11 cellular contexts compared by ENCODE assay signal in genomic region chr18:77103991-77104521, GRCh38. TPM values are rescaled to one million over a fixed set of nuclear protein-coding genes. Genes with fewer than 3 reads are reported as not detected.
DNase-seq lines count a peak whose midpoint lies in the region; ATAC-seq, FAIRE-seq and TF ChIP-seq lines count a peak whose summit lies in the region.
"Had no signal": no experiment of that assay in that cellular context is flagged by ENCODE, and none has a peak within 500 bp of the region (broad histone marks: within the 10 kb centered on the region; RNA-seq: fewer than 3 reads in every experiment).

No MANE protein-coding gene starts in this region.

- peak overlapping the region; percentile 63 for H3K4me2 ChIP-seq in endothelial cell of umbilical vein (ENCODE audit: insufficient read depth, low read length)

- H4K20me1 ChIP-seq in endothelial cell of umbilical vein (replicated peaks; ENCODE audit: control insufficient read depth, extremely low read depth, insufficient read depth, low read length) = no peaks in the 10 kb centered on the region

- H3K4me1 ChIP-seq in endothelial cell of umbilical vein (ENCODE audit: control insufficient read depth, extremely low read depth, insufficient read depth, low read length) = peaks cover 45% of the 10 kb centered on the region

- H3K27me3 ChIP-seq in CD4-positive, alpha-beta T cell (ENCODE audit: control insufficient read depth, insufficient read depth, low read length) = no peaks in the 10 kb centered on the region
- H3K27me3 ChIP-seq in endothelial cell of umbilical vein (ENCODE audit: control insufficient read depth in 2 of 2, insufficient read depth in 2 of 2, low read length in 2 of 2) = no peaks in the 10 kb centered on the region

- peak overlapping the region; percentile 97 for H3K27ac Mint-ChIP-seq in CD4-positive, alpha-beta T cell
- peak overlapping the region; percentile 85 to 99 for H3K27ac Mint-ChIP-seq in natural killer cell treated with Interleukin-12 subunit alpha and Interleukin-12 subunit beta and Interleukin-15 and Interleukin-18, amount 100 ng/mL, for 72 hours

- no peaks in the 10 kb centered on the region for H3K9me1 ChIP-seq in endothelial cell of umbilical vein (replicated peaks; ENCODE audit: control insufficient read depth, extremely low read depth, insufficient read depth, low read length)

- H3K9me3 ChIP-seq in CD4-positive, alpha-beta T cell (ENCODE audit: control insufficient read depth, low read length) = no peaks in the 10 kb centered on the region
- no peaks in the 10 kb centered on the region for H3K9me3 ChIP-seq in endothelial cell of umbilical vein (replicated peaks; ENCODE audit: control insufficient read depth, insufficient read depth, low read length)

- FAIRE-seq in endothelial cell of umbilical vein (lab: Jason Lieb, UNC) = peak; percentile 77

- H3K9me3 Mint-ChIP-seq in CD4-positive, alpha-beta T cell = no peaks in the 10 kb centered on the region
- H3K9me3 Mint-ChIP-seq in natural killer cell treated with Interleukin-12 subunit alpha and Interleukin-12 subunit beta and Interleukin-15 and Interleukin-18, amount 100 ng/mL, for 72 hours = no peaks in the 10 kb centered on the region

- no peak for ATAC-seq in CD4-positive, alpha-beta T cell (ENCODE audit: poor library complexity)
- no peak for ATAC-seq in natural killer cell treated with Interleukin-12 subunit alpha and Interleukin-12 subunit beta and Interleukin-15 and Interleukin-18, amount 100 ng/mL, for 72 hours
- no peak for ATAC-seq in HG02852 (IDR thresholded peaks at IDR 0.05; ENCODE audit: unreplicated experiment)
- no peak for ATAC-seq in GM21423 (IDR thresholded peaks at IDR 0.05; ENCODE audit: unreplicated experiment)

- no peak for DNase-seq in CD4-positive, alpha-beta T cell
- DNase-seq in RWPE1 (ENCODE audit: low spot score) (no peak), endothelial cell of umbilical vein (ENCODE audit: low read depth, low spot score) (peak; percentile 46), NCI-H1092 treated with DMSO at 0.1 percent for 48 hours (lab: John Stamatoyannopoulos, UW) (no peak), middle frontal gyrus (ENCODE audit: extremely low spot score, low spot score) (no peak)
- DNase-seq in natural killer cell treated with Interleukin-12 subunit alpha and Interleukin-12 subunit beta and Interleukin-15 and Interleukin-18, amount 100 ng/mL, for 72 hours (ENCODE audit: low spot score) = no peak
- DNase-seq: effector CD8-positive, alpha-beta T cell; NCI-H2029; stimulated activated CD4-positive, alpha-beta T cell treated with anti-CD3 and anti-CD28 coated beads, Interleukin-4, amount 100 ng/mL, for 4 hours had no signal

- intact Hi-C loops in CD4-positive, alpha-beta T cell (cut with DNase I, micrococcal nuclease) = no loop called here
- intact Hi-C loops in endothelial cell of umbilical vein (cut with micrococcal nuclease) = loop anchor here (5.0 kb wide), 2 partner anchors 102 to 282 kb away; partner anchors contain the start of gene ZNF236

- H3K4me3 ChIP-seq in endothelial cell of umbilical vein (replicated peaks in 1 of 3; ENCODE audit: insufficient read depth in 1 of 3, low read depth in 1 of 3, low read length in 3 of 3) = no peak overlapping the region

- H3K79me2 ChIP-seq in endothelial cell of umbilical vein (ENCODE audit: control insufficient read depth, insufficient read depth, low read length) = no peaks in the 10 kb centered on the region

- BruUV-seq in endothelial cell of umbilical vein (replicated peaks; lab: Mats Ljungman, UMichigan) = no TSS peak

- no peak overlapping the region for H3K27ac ChIP-seq in CD4-positive, alpha-beta T cell (ENCODE audit: low read depth, low read length)
- H3K27ac ChIP-seq in RWPE1 (peak overlapping the region; percentile 73), endothelial cell of umbilical vein (ENCODE audit: insufficient read depth, low read depth, low read length) (peak overlapping the region; percentile 96)

- no peak for TF ChIP-seq CTCF in CD4-positive, alpha-beta T cell (IDR thresholded peaks at IDR 0.05)
- TF ChIP-seq CTCF in RWPE1 (conservative IDR thresholded peaks at IDR 0.05; ENCODE audit: low read depth) (no peak), endothelial cell of umbilical vein (IDR thresholded peaks at IDR 0.05; ENCODE audit: extremely low read depth in 1 of 2, insufficient read depth in 1 of 2, low read depth in 1 of 2, low read length in 2 of 2) (no peak)

- H3K36me3 ChIP-seq in endothelial cell of umbilical vein (ENCODE audit: control insufficient read depth in 2 of 2, extremely low read depth in 1 of 2, insufficient read depth in 2 of 2, low read length in 2 of 2) = no peaks in the 10 kb centered on the region

- POLR2A ChIA-PET in CD4-positive, alpha-beta T cell (lab: Charles Lee) = interaction anchor here (1.1 to 2.8 kb wide), 5 partner anchors 20 to 49 kb away, joined by 3 to 30 read pairs (median 8); partner anchors contain the start of gene MBP
- POLR2A ChIA-PET in RWPE1 (lab: Yijun Ruan, JAX; ENCODE audit: low non-redundant PET) = no interaction called here
- POLR2A ChIA-PET in endothelial cell of umbilical vein (lab: Charles Lee) = no interaction called here

- H3K36me3 Mint-ChIP-seq in CD4-positive, alpha-beta T cell (ENCODE audit: low read depth) = peaks cover 62% of the 10 kb centered on the region
- peaks cover 22% of the 10 kb centered on the region for H3K36me3 Mint-ChIP-seq in natural killer cell treated with Interleukin-12 subunit alpha and Interleukin-12 subunit beta and Interleukin-15 and Interleukin-18, amount 100 ng/mL, for 72 hours

- CTCF ChIA-PET in CD4-positive, alpha-beta T cell (lab: Charles Lee) = no interaction called here
- CTCF ChIA-PET in RWPE1 (lab: Yijun Ruan, JAX) = no interaction called here
- CTCF ChIA-PET in endothelial cell of umbilical vein (lab: Charles Lee) = interaction anchor here (0.9 to 1.7 kb wide), 5 partner anchors 11 to 108 kb away, joined by 3 to 4 read pairs (median 3); no protein-coding TSS in a partner anchor

- H3K4me1 Mint-ChIP-seq in CD4-positive, alpha-beta T cell (ENCODE audit: low read depth) = peaks cover 96% of the 10 kb centered on the region
- peaks cover 91 to 100% of the 10 kb centered on the region in 2 donors for H3K4me1 Mint-ChIP-seq in natural killer cell treated with Interleukin-12 subunit alpha and Interleukin-12 subunit beta and Interleukin-15 and Interleukin-18, amount 100 ng/mL, for 72 hours (ENCODE audit: low read depth in 2 of 2)

- dilution Hi-C loops in endothelial cell of umbilical vein (cut with MboI; ENCODE audit: extremely low pct_ligation_motif_present, low sequenced_read_pairs) = no loop called here

- H3K4me3 Mint-ChIP-seq in CD4-positive, alpha-beta T cell = peak overlapping the region; percentile 37
- H3K4me3 Mint-ChIP-seq in natural killer cell treated with Interleukin-12 subunit alpha and Interleukin-12 subunit beta and Interleukin-15 and Interleukin-18, amount 100 ng/mL, for 72 hours = peak overlapping the region; percentile 72

- H3K9ac ChIP-seq in endothelial cell of umbilical vein (replicated peaks; ENCODE audit: extremely low read depth, insufficient read depth, low read length) = peak overlapping the region; percentile 20

- H2AFZ ChIP-seq in endothelial cell of umbilical vein (ENCODE audit: low read depth, low read length) = peak overlapping the region; percentile 57

- no peaks in the 10 kb centered on the region for H3K27me3 Mint-ChIP-seq in CD4-positive, alpha-beta T cell
- H3K27me3 Mint-ChIP-seq in natural killer cell treated with Interleukin-12 subunit alpha and Interleukin-12 subunit beta and Interleukin-15 and Interleukin-18, amount 100 ng/mL, for 72 hours = no peaks in the 10 kb centered on the region

- TF ChIP-seq POLR2A in endothelial cell of umbilical vein (IDR thresholded peaks at IDR 0.05; ENCODE audit: low read depth, low read length) = no peak

TF ChIP-seq in endothelial cell of umbilical vein, 7 proteins besides CTCF, POLR2A, EP300 and RAD21:
- no peak for TF ChIP-seq EZH2 (IDR thresholded peaks at IDR 0.05; ENCODE audit: borderline replicate concordance, low read depth, low read length, severe bottlenecking)
- peak; percentile 51 for TF ChIP-seq GATA2 (IDR thresholded peaks at IDR 0.05; ENCODE audit: insufficient read depth, insufficient read length, low read depth, low read length)
- peak; percentile 32 for TF ChIP-seq POLR2AphosphoS5 (IDR thresholded peaks at IDR 0.05; ENCODE audit: insufficient read depth, low read depth, low read length)

RNA-seq across cellular contexts. Expression of gene MBP, which starts 28.5 kb away (rescaled TPM):
- total RNA-seq in CD4-positive, alpha-beta T cell = 10 to 100 TPM; 75.4 to 79.2 TPM
- total RNA-seq in endothelial cell of umbilical vein = 1.7 and 4.0 TPM in 2 replicates
- 2.0 and 2.3 TPM in 2 replicates for polyA plus RNA-seq in endothelial cell of umbilical vein
- 1.8 TPM in 2 replicates for polyA plus RNA-seq in endothelial cell of umbilical vein (2011; cell fraction: cytosol; rRNA removed)
- polyA plus RNA-seq in endothelial cell of umbilical vein (2011; cell fraction: nucleus; rRNA removed) = 3.1 and 3.2 TPM in 2 replicates
- 4.0 and 4.3 TPM in 2 replicates for polyA plus RNA-seq in endothelial cell of umbilical vein (2012)
- 2.4 and 4.9 TPM in 2 replicates for polyA minus RNA-seq in endothelial cell of umbilical vein
- polyA minus RNA-seq in endothelial cell of umbilical vein (2011; cell fraction: cytosol; rRNA and poly(A)+ RNA removed) = 17.2 TPM
- 5.4 and 6.6 TPM in 2 replicates for polyA minus RNA-seq in endothelial cell of umbilical vein (2011; cell fraction: nucleus; rRNA and poly(A)+ RNA removed)
- 10 to 100 TPM; 62.5 to 77.6 TPM for total RNA-seq in natural killer cell treated with Interleukin-12 subunit alpha and Interleukin-12 subunit beta and Interleukin-15 and Interleukin-18, amount 100 ng/mL, for 72 hours

Comparison
In these comparisons a context has a peak if more than half of its experiments do, and no peak if none do; other contexts are left out.
1. RNA of gene MBP, which starts 28.5 kb away (total RNA-seq): 75.4 to 79.2 TPM in CD4-positive, alpha-beta T cell and 62.5 to 77.6 TPM in natural killer cell treated with Interleukin-12 subunit alpha and Interleukin-12 subunit beta and Interleukin-15 and Interleukin-18, amount 100 ng/mL, for 72 hours; 1.7 to 4.0 TPM in endothelial cell of umbilical vein; every median in the first group is over 10 times any median in the second.